In genomic region chr4:92809381-92809780, GRCh38 we compare ENCODE assay signal across 8 cellular contexts.
"Had no signal": no experiment of that assay in that cellular context is flagged by ENCODE, and none has a peak within 500 bp of the region (broad histone marks: within the 10 kb centered on the region; RNA-seq: fewer than 3 reads in every experiment).

No MANE protein-coding gene starts in this region.

- ATAC-seq: GM12878 had no signal

- FAIRE-seq: G401.6, GM12878, GM12891, GM12892, GM18507, GM19239 had no signal

- H3K4me3 ChIP-seq: GM12878 had no signal

- DNase-seq: GDM1, GF-D8 had no signal
